8 cellular contexts compared by ENCODE assay signal in the genomic region with DNA sequence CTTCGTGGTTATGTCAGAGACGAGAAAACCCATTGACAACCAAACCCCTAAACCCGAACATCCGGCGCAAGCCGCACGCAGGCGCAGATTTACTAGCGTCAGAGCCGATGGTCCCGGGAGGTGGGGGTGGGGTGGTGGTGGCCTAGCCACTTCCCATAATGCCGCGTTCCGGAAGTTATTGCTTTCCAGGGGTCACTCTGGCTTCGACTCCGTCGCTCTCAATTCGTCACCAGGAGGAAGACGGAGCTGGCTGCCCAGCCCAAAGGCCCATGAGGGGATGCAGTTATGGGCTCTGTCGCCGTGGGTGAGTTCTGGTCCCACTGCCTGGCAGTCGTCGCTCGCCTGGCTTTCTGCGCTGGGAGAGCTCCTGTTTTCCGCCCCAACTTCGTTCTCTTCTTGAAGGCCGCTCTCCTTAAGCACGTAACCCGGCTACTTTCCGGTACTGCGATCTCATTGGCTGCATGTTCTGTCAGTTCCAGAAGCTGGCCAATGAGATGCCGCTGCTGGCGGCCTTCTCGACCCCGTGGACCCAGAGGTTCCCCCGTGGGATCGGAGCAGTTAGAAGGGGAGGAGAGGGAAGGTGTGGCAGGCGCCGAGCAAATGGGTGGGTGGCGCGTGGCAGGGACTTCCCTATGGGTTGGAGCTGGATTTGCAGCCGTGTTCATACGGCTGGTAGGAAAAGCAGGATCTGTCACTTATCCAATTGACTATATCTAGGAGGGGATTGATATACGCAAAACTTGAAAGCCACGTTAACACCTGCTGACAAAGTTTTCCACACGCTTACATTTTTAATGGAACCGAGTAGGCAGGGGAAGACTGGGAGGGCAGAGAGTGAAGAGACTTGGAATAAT. TPM values are rescaled to one million over a fixed set of nuclear protein-coding genes. Genes with fewer than 3 reads are reported as not detected.
DNase-seq lines count a peak whose midpoint lies in the region; ATAC-seq and TF ChIP-seq lines count a peak whose summit lies in the region.

A gene (plus strand): TSS at position 195 of the 854 bp plus-strand sequence. CDS start 3,246 bp downstream, outside the sequence.

- H3K9me3 Mint-ChIP-seq in activated B cell treated with CpG ODN at 0.5 μM for 24 hours (no peaks in the 10 kb centered on the region), immature natural killer cell (no peaks in the 10 kb centered on the region)

- CTCF ChIA-PET in activated B cell treated with CpG ODN at 0.5 μM for 24 hours (lab: Charles Lee), result interaction anchor here (1.9 to 2.3 kb wide), 2 partner anchors 22 to 32 kb away, joined by 5 to 8 read pairs; a partner anchor contains a TSS

- no peak for TF ChIP-seq CTCF in activated B cell treated with CpG ODN at 0.5 μM for 24 hours (IDR thresholded peaks at IDR 0.05)

- peak; percentile 86 for TF ChIP-seq POLR2A in GM18951 (IDR thresholded peaks at IDR 0.05; ENCODE audit: extremely low read depth, insufficient read depth, insufficient read length)

- H3K27me3 Mint-ChIP-seq in activated B cell treated with CpG ODN at 0.5 μM for 24 hours, result no peaks in the 10 kb centered on the region
- peaks cover 12 to 19% (median 14%) of the 10 kb centered on the region in 3 donors for H3K27me3 Mint-ChIP-seq in immature natural killer cell (ENCODE audit: low read depth in 3 of 3)

- H3K36me3 Mint-ChIP-seq in activated B cell treated with CpG ODN at 0.5 μM for 24 hours (ENCODE audit: low read depth) (peaks cover 36% of the 10 kb centered on the region), immature natural killer cell (peaks cover 0 to 4% (median 3%) of the 10 kb centered on the region in 3 donors)

- peaks cover 45% of the 10 kb centered on the region for H3K4me1 Mint-ChIP-seq in activated B cell treated with CpG ODN at 0.5 μM for 24 hours
- H3K4me1 Mint-ChIP-seq in immature natural killer cell, result peaks cover 58 to 81% of the 10 kb centered on the region in 2 donors

- in situ Hi-C loops in GM18951 (cut with MboI; ENCODE audit: low sequenced_read_pairs, unreplicated experiment), result no loop called here

- H3K27ac ChIP-seq in caudate nucleus (ENCODE audit: low read depth, low read length), result peak within 1 kb of the TSS; percentile 100

- H3K4me3 Mint-ChIP-seq in activated B cell treated with CpG ODN at 0.5 μM for 24 hours (peak within 1 kb of the TSS; percentile 98), immature natural killer cell (peak within 1 kb of the TSS; percentile 95 to 99 (median 97))

- peak; percentile 96 for ATAC-seq in HG03196 (IDR thresholded peaks at IDR 0.05; ENCODE audit: unreplicated experiment)
- ATAC-seq in activated B cell treated with CpG ODN at 0.5 μM for 24 hours (ENCODE audit: low read depth), result peak; percentile 93

- H3K27ac Mint-ChIP-seq in activated B cell treated with CpG ODN at 0.5 μM for 24 hours (peak within 1 kb of the TSS; percentile 98), immature natural killer cell (peak within 1 kb of the TSS; percentile 96 to 99 (median 99))

- intact Hi-C loops in activated B cell treated with CpG ODN at 0.5 μM for 24 hours (cut with micrococcal nuclease), result loop anchor here (1.0 kb wide), 4 partner anchors 22 to 276 kb away; a partner anchor contains a TSS

- POLR2A ChIA-PET in activated B cell treated with CpG ODN at 0.5 μM for 24 hours (lab: Charles Lee), result interaction anchor here (0.6 to 10.5 kb wide), 24 partner anchors 10 to 275 kb away, joined by 3 to 285 read pairs (median 3); a partner anchor contains a TSS

- peak; percentile 99 for DNase-seq in AG08395 (ENCODE audit: low spot score)
- peak; percentile 98 for DNase-seq in NCI-H345 (lab: John Stamatoyannopoulos, UW)
- peak; percentile 94 for DNase-seq in activated B cell treated with CpG ODN at 0.5 μM for 24 hours
- peak; percentile 78 to 100 (median 97) for DNase-seq in caudate nucleus (lab: John Stamatoyannopoulos, UW)
- DNase-seq in immature natural killer cell, result peak; percentile 97
- peak; percentile 99 for DNase-seq in smooth muscle cell of the brain vasculature (ENCODE audit: low read depth, low spot score)

RNA-seq across cellular contexts. Expression of the gene that starts here (rescaled TPM):
- 53.2 and 54.6 TPM in 2 replicates for total RNA-seq in activated B cell treated with CpG ODN at 0.5 μM for 24 hours
- polyA plus RNA-seq in immature natural killer cell, result 10 to 100 TPM; 12.0 to 31.3 (median 20.5) TPM

Comparison
In these comparisons a context has a peak if more than half of its experiments do, and no peak if none do; other contexts are left out.
1. Peak in every context shown above with its lines: DNase-seq, ATAC-seq and H3K27ac ChIP-seq.